ENCODE assay signal across 1 cellular context in the genomic region with DNA sequence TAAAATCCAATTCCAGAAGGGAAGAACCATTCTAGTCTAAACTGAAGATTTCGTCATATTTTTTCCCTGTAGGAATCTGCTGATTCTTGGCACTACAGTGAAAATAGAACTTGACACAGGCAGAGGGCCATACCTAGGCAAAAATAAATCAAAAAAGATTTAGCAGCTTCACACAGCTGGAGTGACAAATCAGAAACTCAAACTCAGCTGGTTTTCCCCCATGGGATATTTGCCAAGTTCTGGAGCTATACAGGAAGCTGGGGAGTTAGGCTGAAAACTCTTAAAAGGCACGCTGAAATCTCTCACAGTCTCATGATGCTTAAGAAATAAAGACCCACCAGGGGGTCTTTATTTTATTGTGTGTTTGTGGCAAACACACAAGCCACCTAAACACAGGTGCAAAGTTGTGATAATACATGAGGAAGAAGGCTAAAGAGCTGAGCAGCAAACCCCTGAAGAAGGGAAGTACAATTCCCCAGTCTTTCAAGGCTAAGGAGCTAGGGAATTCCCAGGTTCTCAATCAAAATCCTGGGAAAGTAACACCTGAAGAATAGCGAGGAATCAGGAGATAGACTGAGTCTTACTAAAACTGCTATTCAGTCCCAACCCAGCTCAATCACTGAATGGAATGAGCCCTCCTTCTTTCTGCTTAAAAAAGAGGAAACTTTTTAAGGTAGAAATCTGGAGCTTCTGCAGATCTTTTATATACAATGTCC.
TF ChIP-seq lines count a peak whose summit lies in the region.

No MANE protein-coding gene starts in this region.

TF ChIP-seq in H1, 55 proteins besides CTCF, POLR2A, EP300 and RAD21 (continued from another document):
- TF ChIP-seq, protein P1, sequence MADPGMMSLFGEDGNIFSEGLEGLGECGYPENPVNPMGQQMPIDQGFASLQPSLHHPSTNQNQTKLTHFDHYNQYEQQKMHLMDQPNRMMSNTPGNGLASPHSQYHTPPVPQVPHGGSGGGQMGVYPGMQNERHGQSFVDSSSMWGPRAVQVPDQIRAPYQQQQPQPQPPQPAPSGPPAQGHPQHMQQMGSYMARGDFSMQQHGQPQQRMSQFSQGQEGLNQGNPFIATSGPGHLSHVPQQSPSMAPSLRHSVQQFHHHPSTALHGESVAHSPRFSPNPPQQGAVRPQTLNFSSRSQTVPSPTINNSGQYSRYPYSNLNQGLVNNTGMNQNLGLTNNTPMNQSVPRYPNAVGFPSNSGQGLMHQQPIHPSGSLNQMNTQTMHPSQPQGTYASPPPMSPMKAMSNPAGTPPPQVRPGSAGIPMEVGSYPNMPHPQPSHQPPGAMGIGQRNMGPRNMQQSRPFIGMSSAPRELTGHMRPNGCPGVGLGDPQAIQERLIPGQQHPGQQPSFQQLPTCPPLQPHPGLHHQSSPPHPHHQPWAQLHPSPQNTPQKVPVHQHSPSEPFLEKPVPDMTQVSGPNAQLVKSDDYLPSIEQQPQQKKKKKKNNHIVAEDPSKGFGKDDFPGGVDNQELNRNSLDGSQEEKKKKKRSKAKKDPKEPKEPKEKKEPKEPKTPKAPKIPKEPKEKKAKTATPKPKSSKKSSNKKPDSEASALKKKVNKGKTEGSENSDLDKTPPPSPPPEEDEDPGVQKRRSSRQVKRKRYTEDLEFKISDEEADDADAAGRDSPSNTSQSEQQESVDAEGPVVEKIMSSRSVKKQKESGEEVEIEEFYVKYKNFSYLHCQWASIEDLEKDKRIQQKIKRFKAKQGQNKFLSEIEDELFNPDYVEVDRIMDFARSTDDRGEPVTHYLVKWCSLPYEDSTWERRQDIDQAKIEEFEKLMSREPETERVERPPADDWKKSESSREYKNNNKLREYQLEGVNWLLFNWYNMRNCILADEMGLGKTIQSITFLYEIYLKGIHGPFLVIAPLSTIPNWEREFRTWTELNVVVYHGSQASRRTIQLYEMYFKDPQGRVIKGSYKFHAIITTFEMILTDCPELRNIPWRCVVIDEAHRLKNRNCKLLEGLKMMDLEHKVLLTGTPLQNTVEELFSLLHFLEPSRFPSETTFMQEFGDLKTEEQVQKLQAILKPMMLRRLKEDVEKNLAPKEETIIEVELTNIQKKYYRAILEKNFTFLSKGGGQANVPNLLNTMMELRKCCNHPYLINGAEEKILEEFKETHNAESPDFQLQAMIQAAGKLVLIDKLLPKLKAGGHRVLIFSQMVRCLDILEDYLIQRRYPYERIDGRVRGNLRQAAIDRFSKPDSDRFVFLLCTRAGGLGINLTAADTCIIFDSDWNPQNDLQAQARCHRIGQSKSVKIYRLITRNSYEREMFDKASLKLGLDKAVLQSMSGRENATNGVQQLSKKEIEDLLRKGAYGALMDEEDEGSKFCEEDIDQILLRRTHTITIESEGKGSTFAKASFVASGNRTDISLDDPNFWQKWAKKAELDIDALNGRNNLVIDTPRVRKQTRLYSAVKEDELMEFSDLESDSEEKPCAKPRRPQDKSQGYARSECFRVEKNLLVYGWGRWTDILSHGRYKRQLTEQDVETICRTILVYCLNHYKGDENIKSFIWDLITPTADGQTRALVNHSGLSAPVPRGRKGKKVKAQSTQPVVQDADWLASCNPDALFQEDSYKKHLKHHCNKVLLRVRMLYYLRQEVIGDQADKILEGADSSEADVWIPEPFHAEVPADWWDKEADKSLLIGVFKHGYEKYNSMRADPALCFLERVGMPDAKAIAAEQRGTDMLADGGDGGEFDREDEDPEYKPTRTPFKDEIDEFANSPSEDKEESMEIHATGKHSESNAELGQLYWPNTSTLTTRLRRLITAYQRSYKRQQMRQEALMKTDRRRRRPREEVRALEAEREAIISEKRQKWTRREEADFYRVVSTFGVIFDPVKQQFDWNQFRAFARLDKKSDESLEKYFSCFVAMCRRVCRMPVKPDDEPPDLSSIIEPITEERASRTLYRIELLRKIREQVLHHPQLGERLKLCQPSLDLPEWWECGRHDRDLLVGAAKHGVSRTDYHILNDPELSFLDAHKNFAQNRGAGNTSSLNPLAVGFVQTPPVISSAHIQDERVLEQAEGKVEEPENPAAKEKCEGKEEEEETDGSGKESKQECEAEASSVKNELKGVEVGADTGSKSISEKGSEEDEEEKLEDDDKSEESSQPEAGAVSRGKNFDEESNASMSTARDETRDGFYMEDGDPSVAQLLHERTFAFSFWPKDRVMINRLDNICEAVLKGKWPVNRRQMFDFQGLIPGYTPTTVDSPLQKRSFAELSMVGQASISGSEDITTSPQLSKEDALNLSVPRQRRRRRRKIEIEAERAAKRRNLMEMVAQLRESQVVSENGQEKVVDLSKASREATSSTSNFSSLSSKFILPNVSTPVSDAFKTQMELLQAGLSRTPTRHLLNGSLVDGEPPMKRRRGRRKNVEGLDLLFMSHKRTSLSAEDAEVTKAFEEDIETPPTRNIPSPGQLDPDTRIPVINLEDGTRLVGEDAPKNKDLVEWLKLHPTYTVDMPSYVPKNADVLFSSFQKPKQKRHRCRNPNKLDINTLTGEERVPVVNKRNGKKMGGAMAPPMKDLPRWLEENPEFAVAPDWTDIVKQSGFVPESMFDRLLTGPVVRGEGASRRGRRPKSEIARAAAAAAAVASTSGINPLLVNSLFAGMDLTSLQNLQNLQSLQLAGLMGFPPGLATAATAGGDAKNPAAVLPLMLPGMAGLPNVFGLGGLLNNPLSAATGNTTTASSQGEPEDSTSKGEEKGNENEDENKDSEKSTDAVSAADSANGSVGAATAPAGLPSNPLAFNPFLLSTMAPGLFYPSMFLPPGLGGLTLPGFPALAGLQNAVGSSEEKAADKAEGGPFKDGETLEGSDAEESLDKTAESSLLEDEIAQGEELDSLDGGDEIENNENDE (IDR thresholded peaks at IDR 0.05; ENCODE audit: insufficient replicate concordance, low read length) = no peak
